1 cellular context compared by ENCODE assay signal in genomic region chr17:82226809-82227628, GRCh38.
TF ChIP-seq lines count a peak whose summit lies in the region.

No MANE protein-coding gene starts in this region.

TF ChIP-seq in HepG2, 621 proteins besides CTCF, POLR2A, EP300 and RAD21 (continued from another document and continues in another):
- TF ChIP-seq ZNF318 (CRISPR knock-in tag; IDR thresholded peaks at IDR 0.05), result no peak
- TF ChIP-seq ATF7-NPFF (CRISPR knock-in tag; IDR thresholded peaks at IDR 0.05; ENCODE audit: low read depth), result 0 out of 2 replicates have a peak, but pooled peaks have one; percentile 52
- peak; percentile 40 for TF ChIP-seq HIC2 (CRISPR knock-in tag; IDR thresholded peaks at IDR 0.05; ENCODE audit: low read depth)
- TF ChIP-seq NFRKB (IDR thresholded peaks at IDR 0.05), result no peak
- TF ChIP-seq ZNF672 (CRISPR knock-in tag; IDR thresholded peaks at IDR 0.05), result no peak
- TF ChIP-seq JUND (CRISPR knock-in tag; IDR thresholded peaks at IDR 0.05), result no peak
- no peak for TF ChIP-seq HOXA3 (CRISPR knock-in tag; IDR thresholded peaks at IDR 0.05)
- TF ChIP-seq MLLT10 (CRISPR knock-in tag; IDR thresholded peaks at IDR 0.05), result no peak
- no peak for TF ChIP-seq ZNF235 (CRISPR knock-in tag; IDR thresholded peaks at IDR 0.05; ENCODE audit: borderline replicate concordance)
- TF ChIP-seq SIX1 (CRISPR knock-in tag; IDR thresholded peaks at IDR 0.05; ENCODE audit: borderline replicate concordance), result no peak
- TF ChIP-seq DNMT3B (CRISPR knock-in tag; conservative IDR thresholded peaks at IDR 0.05), result no peak
- TF ChIP-seq ZBTB40 (IDR thresholded peaks at IDR 0.05), result no peak
- TF ChIP-seq ZBTB40 (CRISPR knock-in tag; IDR thresholded peaks at IDR 0.05), result no peak
- TF ChIP-seq STAT5B (CRISPR knock-in tag; IDR thresholded peaks at IDR 0.05), result no peak
- TF ChIP-seq ZNF407 (CRISPR knock-in tag; IDR thresholded peaks at IDR 0.05; ENCODE audit: not compliant biosample characterization), result no peak
- no peak for TF ChIP-seq BATF2 (CRISPR knock-in tag; IDR thresholded peaks at IDR 0.05)
- TF ChIP-seq NCOA1 (CRISPR knock-in tag; IDR thresholded peaks at IDR 0.05), result no peak
- no peak for TF ChIP-seq ZNF749 (CRISPR knock-in tag; IDR thresholded peaks at IDR 0.05; ENCODE audit: borderline replicate concordance)
- no peak for TF ChIP-seq MYC (CRISPR knock-in tag; IDR thresholded peaks at IDR 0.05; ENCODE audit: borderline replicate concordance)
- no peak for TF ChIP-seq ZNF704 (CRISPR knock-in tag; IDR thresholded peaks at IDR 0.05; ENCODE audit: borderline replicate concordance)
